In genomic region chr2:224576098-224576715, GRCh38 we compare ENCODE assay signal across 8 cellular contexts. TPM values are rescaled to one million over a fixed set of nuclear protein-coding genes. Genes with fewer than 3 reads are reported as not detected.
DNase-seq lines count a peak whose midpoint lies in the region; ATAC-seq and TF ChIP-seq lines count a peak whose summit lies in the region.

No MANE protein-coding gene starts in this region.

- H3K4me1 ChIP-seq in Loucy (ENCODE audit: insufficient read depth, low read length, poor library complexity, severe bottlenecking) (peaks cover 90% of the 10 kb centered on the region), right atrium auricular region (peaks cover 0 to 86% of the 10 kb centered on the region in 2 donors)

- ATAC-seq in GM19025 (IDR thresholded peaks at IDR 0.05; ENCODE audit: low read depth, unreplicated experiment) (peak; percentile 85), HG02610 (IDR thresholded peaks at IDR 0.05; ENCODE audit: unreplicated experiment) (peak; percentile 78), natural killer cell (peak; percentile 68 to 74 (median 73))

- no peaks in the 10 kb centered on the region for H3K36me3 ChIP-seq in Loucy (ENCODE audit: insufficient read depth, low read length)
- no peaks in the 10 kb centered on the region for H3K36me3 ChIP-seq in right atrium auricular region

- H3K4me3 ChIP-seq in Loucy (ENCODE audit: low read length, poor library complexity, severe bottlenecking) (peak overlapping the region; percentile 32), right atrium auricular region (no peak overlapping the region)

- no peak overlapping the region for H2AFZ ChIP-seq in Loucy (ENCODE audit: low read length)

- DNase-seq in natural killer cell: no peak
- no peak for DNase-seq in GOT3 (lab: John Stamatoyannopoulos, UW)
- no peak for DNase-seq in stimulated activated naive CD4-positive, alpha-beta T cell (lab: John Stamatoyannopoulos, UW)
- DNase-seq in NCI-H2196 (lab: John Stamatoyannopoulos, UW; ENCODE audit: unreplicated experiment): no peak
- DNase-seq in right atrium auricular region (ENCODE audit: low spot score): no peak

- H3K9me3 Mint-ChIP-seq in natural killer cell: no peaks in the 10 kb centered on the region

- H3K9me3 ChIP-seq in Loucy (ENCODE audit: insufficient read depth, low read depth, low read length): no peaks in the 10 kb centered on the region
- H3K9me3 ChIP-seq in right atrium auricular region: no peaks in the 10 kb centered on the region

- no peaks in the 10 kb centered on the region for H3K36me3 Mint-ChIP-seq in natural killer cell

- peak overlapping the region; percentile 58 for H3K4me3 Mint-ChIP-seq in natural killer cell

- peaks cover 7% of the 10 kb centered on the region; the same call in 1 of the 2 replicates for H3F3A ChIP-seq in Loucy (ENCODE audit: low read depth)

- TF ChIP-seq CTCF in Loucy (conservative IDR thresholded peaks at IDR 0.05; ENCODE audit: low read length): no peak
- no peak for TF ChIP-seq CTCF in natural killer cell (IDR thresholded peaks at IDR 0.05)
- TF ChIP-seq CTCF in right atrium auricular region (IDR thresholded peaks at IDR 0.05): no peak

- no peak overlapping the region for H3K27ac ChIP-seq in right atrium auricular region

- no peaks in the 10 kb centered on the region for H3K27me3 Mint-ChIP-seq in natural killer cell (ENCODE audit: low read depth in 2 of 2)

- peaks cover 81 to 84% of the 10 kb centered on the region in 2 donors for H3K4me1 Mint-ChIP-seq in natural killer cell

- intact Hi-C loops in natural killer cell (cut with micrococcal nuclease): loop anchor here (1.0 to 2.0 kb wide), 2 partner anchors 8 to 53 kb away; no protein-coding TSS in a partner anchor

- peak overlapping the region; percentile 97 for H3K4me2 ChIP-seq in Loucy (ENCODE audit: low read depth, low read length, poor library complexity, severe bottlenecking)

- H3K9me2 ChIP-seq in Loucy (replicated peaks; ENCODE audit: low read depth, low read length): no peaks in the 10 kb centered on the region

- H3K79me2 ChIP-seq in Loucy (ENCODE audit: insufficient read depth, low read length): peaks cover 100% of the 10 kb centered on the region

- H3K27ac Mint-ChIP-seq in natural killer cell: peak overlapping the region; percentile 62 to 86

- H3K27me3 ChIP-seq in Loucy (ENCODE audit: insufficient read depth, low read length, poor library complexity, severe bottlenecking) (no peaks in the 10 kb centered on the region), right atrium auricular region (no peaks in the 10 kb centered on the region)

- H3K9ac ChIP-seq in Loucy (ENCODE audit: low read depth, low read length, poor library complexity, severe bottlenecking): no peak overlapping the region

- peaks cover 100% of the 10 kb centered on the region for H4K20me1 ChIP-seq in Loucy (ENCODE audit: insufficient read depth, low read length, poor library complexity, severe bottlenecking)

RNA-seq across cellular contexts. Expression of gene CUL3, which starts 9.0 kb away (rescaled TPM):
- total RNA-seq in natural killer cell (100 to 1,000 TPM; 102 to 125 (median 115) TPM), right atrium auricular region (10 to 100 TPM; 43.5 to 51.4 TPM)
